In the genomic region with DNA sequence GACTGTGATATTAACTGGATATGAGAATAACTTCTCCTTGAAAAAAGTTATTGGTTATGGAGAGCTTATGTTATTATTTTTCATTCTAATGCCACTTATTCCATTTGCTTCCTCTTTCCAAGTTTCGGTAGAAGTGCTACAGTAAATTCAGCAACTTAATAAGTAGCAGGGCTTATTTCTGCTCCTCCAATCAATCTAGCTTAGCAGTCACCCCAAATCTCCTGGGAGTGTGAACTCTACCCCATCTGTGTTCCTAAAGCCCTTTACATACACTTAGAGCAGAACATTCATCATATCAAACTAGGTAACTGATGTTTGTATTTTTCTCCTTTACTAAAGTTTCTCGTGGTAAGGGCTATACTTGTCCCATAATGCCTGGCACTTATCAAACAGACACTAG, we compare ENCODE assay signal across 1 cellular context.
TF ChIP-seq lines count a peak whose summit lies in the region.

No MANE protein-coding gene starts in this region.

TF ChIP-seq in IMR-90, 13 proteins besides CTCF, POLR2A, EP300 and RAD21:
- TF ChIP-seq NFE2L2 (IDR thresholded peaks at IDR 0.05; ENCODE audit: low read depth, low read length) (no peak), MXI1 (IDR thresholded peaks at IDR 0.05; ENCODE audit: borderline replicate concordance, low read depth, low read length) (no peak), FOS (IDR thresholded peaks at IDR 0.05; ENCODE audit: low read depth, low read length) (no peak), SMC3 (IDR thresholded peaks at IDR 0.05; ENCODE audit: low read depth, low read length) (no peak), MAFK (IDR thresholded peaks at IDR 0.05; ENCODE audit: low read depth, low read length) (no peak), RCOR1 (IDR thresholded peaks at IDR 0.05; ENCODE audit: insufficient replicate concordance, low read length) (no peak)
- TF ChIP-seq, protein P1, sequence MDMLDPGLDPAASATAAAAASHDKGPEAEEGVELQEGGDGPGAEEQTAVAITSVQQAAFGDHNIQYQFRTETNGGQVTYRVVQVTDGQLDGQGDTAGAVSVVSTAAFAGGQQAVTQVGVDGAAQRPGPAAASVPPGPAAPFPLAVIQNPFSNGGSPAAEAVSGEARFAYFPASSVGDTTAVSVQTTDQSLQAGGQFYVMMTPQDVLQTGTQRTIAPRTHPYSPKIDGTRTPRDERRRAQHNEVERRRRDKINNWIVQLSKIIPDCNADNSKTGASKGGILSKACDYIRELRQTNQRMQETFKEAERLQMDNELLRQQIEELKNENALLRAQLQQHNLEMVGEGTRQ (IDR thresholded peaks at IDR 0.05; ENCODE audit: low read depth, low read length): no peak
